In the genomic region with DNA sequence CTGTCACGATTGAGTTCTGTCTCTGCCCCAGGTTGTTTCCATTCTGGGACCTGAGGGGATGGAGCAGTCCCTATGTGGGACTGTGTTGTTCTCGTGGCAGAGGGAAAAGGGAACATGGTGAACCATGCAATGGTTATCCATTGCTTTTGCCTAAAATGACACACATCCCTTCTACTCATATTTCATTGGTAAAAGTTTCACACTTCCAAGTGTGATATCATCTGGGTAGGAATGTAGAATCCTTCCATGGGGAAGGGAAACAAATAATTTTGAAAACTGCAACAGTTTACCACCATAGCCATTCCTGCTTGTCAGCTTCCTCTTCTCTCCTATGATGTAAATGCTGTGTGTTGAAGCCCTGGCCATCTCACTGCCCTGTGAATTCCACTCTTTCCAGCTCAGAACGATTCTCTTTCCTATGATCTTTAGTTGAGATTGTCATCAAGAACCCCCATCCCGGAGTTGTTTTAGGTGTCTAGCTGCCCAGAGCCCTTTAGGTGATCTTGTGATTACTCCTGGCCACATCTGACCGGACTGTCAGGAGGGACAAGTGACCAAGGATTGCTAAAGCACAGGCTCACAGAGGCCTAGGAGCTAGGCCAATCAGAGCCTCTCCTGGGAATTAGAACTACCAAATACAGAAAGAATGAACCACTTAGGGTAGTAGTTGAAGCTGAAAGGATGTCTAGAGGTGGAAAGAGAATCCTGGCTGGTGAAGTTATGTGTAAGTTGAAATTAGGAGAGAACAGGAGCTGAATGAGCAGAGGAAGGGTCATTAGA, we compare ENCODE assay signal across 15 cellular contexts.
DNase-seq lines count a peak whose midpoint lies in the region; ATAC-seq and TF ChIP-seq lines count a peak whose summit lies in the region.
"Had no signal": no experiment of that assay in that cellular context is flagged by ENCODE, and none has a peak within 500 bp of the region (broad histone marks: within the 10 kb centered on the region; RNA-seq: fewer than 3 reads in every experiment).

No MANE protein-coding gene starts in this region.

- H3K9me3 Mint-ChIP-seq in activated naive CD8-positive, alpha-beta T cell (ENCODE audit: low read depth) = no peaks in the 10 kb centered on the region
- peaks cover 5% of the 10 kb centered on the region for H3K9me3 Mint-ChIP-seq in activated naive CD8-positive, alpha-beta T cell treated with anti-CD3 and anti-CD28 coated beads, Interleukin-2, amount 50 U/mL, for 24 hours
- no peaks in the 10 kb centered on the region for H3K9me3 Mint-ChIP-seq in activated B cell treated with CpG ODN at 0.5 μM for 24 hours
- H3K9me3 Mint-ChIP-seq: IgD-negative memory B cell had no signal

- peak overlapping the region; percentile 23 for H3K27ac Mint-ChIP-seq in activated naive CD8-positive, alpha-beta T cell
- no peak overlapping the region for H3K27ac Mint-ChIP-seq in activated naive CD8-positive, alpha-beta T cell treated with anti-CD3 and anti-CD28 coated beads, Interleukin-2, amount 50 U/mL, for 24 hours
- peak overlapping the region; percentile 6 for H3K27ac Mint-ChIP-seq in activated B cell treated with CpG ODN at 0.5 μM for 24 hours
- H3K27ac Mint-ChIP-seq: activated CD8-positive, alpha-beta T cell treated with anti-CD3 and anti-CD28 coated beads for 36 hours; nephron had no signal

- DNase-seq in activated naive CD8-positive, alpha-beta T cell treated with anti-CD3 and anti-CD28 coated beads, Interleukin-2, amount 50 U/mL, for 24 hours = no peak
- DNase-seq in activated B cell treated with CpG ODN at 0.5 μM for 24 hours = no peak
- DNase-seq in left cardiac atrium = no peak
- DNase-seq in thoracic aorta (ENCODE audit: low spot score) = no peak
- no peak for DNase-seq in left lung
- DNase-seq: activated CD8-positive, alpha-beta T cell treated with anti-CD3 and anti-CD28 coated beads for 36 hours; activated naive CD4-positive, alpha-beta T cell treated with Interleukin-2 at 50 U/mL for 16 hours; NCI-H1417 treated with DMSO at 0.1 percent for 48 hours; NCI-H510A treated with DMSO at 0.1 percent for 48 hours; small intestine had no signal

- H3K4me1 ChIP-seq in thoracic aorta (ENCODE audit: control insufficient read depth in 1 of 2, low read depth in 2 of 2) = peaks cover 3 to 6% of the 10 kb centered on the region in 2 donors
- H3K4me1 ChIP-seq in left lung = peaks cover 0 to 7% of the 10 kb centered on the region in 2 donors

- intact Hi-C loops in activated B cell treated with CpG ODN at 0.5 μM for 24 hours (cut with micrococcal nuclease) = no loop called here
- intact Hi-C loops in left cardiac atrium (cut with DNase I) = no loop called here
- intact Hi-C loops in left lung (cut with DNase I) = no loop called here

- no peaks in the 10 kb centered on the region for H3K36me3 ChIP-seq in thoracic aorta
- no peaks in the 10 kb centered on the region for H3K36me3 ChIP-seq in left lung

- peaks cover 26% of the 10 kb centered on the region for H3K36me3 Mint-ChIP-seq in activated naive CD8-positive, alpha-beta T cell
- peaks cover 31% of the 10 kb centered on the region for H3K36me3 Mint-ChIP-seq in activated naive CD8-positive, alpha-beta T cell treated with anti-CD3 and anti-CD28 coated beads, Interleukin-2, amount 50 U/mL, for 24 hours (ENCODE audit: low read depth)
- peaks cover 59% of the 10 kb centered on the region for H3K36me3 Mint-ChIP-seq in activated B cell treated with CpG ODN at 0.5 μM for 24 hours (ENCODE audit: low read depth)

- no peaks in the 10 kb centered on the region for H3K9me3 ChIP-seq in thoracic aorta
- H3K9me3 ChIP-seq in left lung = no peaks in the 10 kb centered on the region

- H3K4me3 ChIP-seq in thoracic aorta = no peak overlapping the region
- H3K4me3 ChIP-seq in left lung = no peak overlapping the region

- CTCF ChIA-PET in activated B cell treated with CpG ODN at 0.5 μM for 24 hours (lab: Charles Lee) = interaction anchor here (0.7 kb wide), 1 partner anchor 73 kb away, joined by 5 read pairs; no protein-coding TSS in a partner anchor

- ATAC-seq in activated naive CD8-positive, alpha-beta T cell treated with anti-CD3 and anti-CD28 coated beads, Interleukin-2, amount 50 U/mL, for 24 hours = no peak
- ATAC-seq in activated B cell treated with CpG ODN at 0.5 μM for 24 hours (ENCODE audit: low read depth) (no peak), left cardiac atrium (peak; percentile 23 to 51), thoracic aorta (ENCODE audit: insufficient number of reproducible peaks, low FRiP score, low read depth) (peak; percentile 9), left lung (no peak), HG03460 (IDR thresholded peaks at IDR 0.05; ENCODE audit: unreplicated experiment) (no peak), HG03139 (IDR thresholded peaks at IDR 0.05; ENCODE audit: unreplicated experiment) (no peak)
- ATAC-seq: activated CD8-positive, alpha-beta T cell treated with anti-CD3 and anti-CD28 coated beads for 36 hours had no signal

- POLR2A ChIA-PET in activated B cell treated with CpG ODN at 0.5 μM for 24 hours (lab: Charles Lee) = interaction anchor here (0.6 to 1.1 kb wide), 3 partner anchors 13 to 44 kb away, joined by 3 to 5 read pairs (median 3); no protein-coding TSS in a partner anchor

- no peak overlapping the region for H3K4me3 Mint-ChIP-seq in activated naive CD8-positive, alpha-beta T cell
- no peak overlapping the region for H3K4me3 Mint-ChIP-seq in activated naive CD8-positive, alpha-beta T cell treated with anti-CD3 and anti-CD28 coated beads, Interleukin-2, amount 50 U/mL, for 24 hours
- no peak overlapping the region for H3K4me3 Mint-ChIP-seq in activated B cell treated with CpG ODN at 0.5 μM for 24 hours
- H3K4me3 Mint-ChIP-seq: activated CD8-positive, alpha-beta T cell treated with anti-CD3 and anti-CD28 coated beads for 36 hours; nephron had no signal

- no peak for TF ChIP-seq CTCF in activated B cell treated with CpG ODN at 0.5 μM for 24 hours (IDR thresholded peaks at IDR 0.05)
- no peak for TF ChIP-seq CTCF in thoracic aorta (IDR thresholded peaks at IDR 0.05)
- no peak for TF ChIP-seq CTCF in left lung (IDR thresholded peaks at IDR 0.05)

- H3K27me3 ChIP-seq in thoracic aorta (replicated peaks; ENCODE audit: insufficient read depth) (no peaks in the 10 kb centered on the region), left lung (no peaks in the 10 kb centered on the region)

- H3K27ac ChIP-seq in thoracic aorta (peak overlapping the region; percentile 48 to 62), left lung (no peak overlapping the region)

- peaks cover 12% of the 10 kb centered on the region for H3K4me1 Mint-ChIP-seq in activated naive CD8-positive, alpha-beta T cell (ENCODE audit: low read depth)
- peaks cover 13% of the 10 kb centered on the region for H3K4me1 Mint-ChIP-seq in activated naive CD8-positive, alpha-beta T cell treated with anti-CD3 and anti-CD28 coated beads, Interleukin-2, amount 50 U/mL, for 24 hours
- H3K4me1 Mint-ChIP-seq in activated B cell treated with CpG ODN at 0.5 μM for 24 hours = no peaks in the 10 kb centered on the region
- H3K4me1 Mint-ChIP-seq: nephron had no signal

- H3K27me3 Mint-ChIP-seq in activated naive CD8-positive, alpha-beta T cell = no peaks in the 10 kb centered on the region
- H3K27me3 Mint-ChIP-seq in activated naive CD8-positive, alpha-beta T cell treated with anti-CD3 and anti-CD28 coated beads, Interleukin-2, amount 50 U/mL, for 24 hours = no peaks in the 10 kb centered on the region
- no peaks in the 10 kb centered on the region for H3K27me3 Mint-ChIP-seq in activated B cell treated with CpG ODN at 0.5 μM for 24 hours
- H3K27me3 Mint-ChIP-seq: activated CD8-positive, alpha-beta T cell treated with anti-CD3 and anti-CD28 coated beads for 36 hours; IgD-negative memory B cell had no signal

Comparison
In these comparisons a context has a peak if more than half of its experiments do, and no peak if none do; other contexts are left out.
1. ATAC-seq: peak in left cardiac atrium (2 of 2) and thoracic aorta (single experiment); none in activated naive CD8-positive, alpha-beta T cell treated with anti-CD3 and anti-CD28 coated beads, Interleukin-2, amount 50 U/mL, for 24 hours (single experiment), activated B cell treated with CpG ODN at 0.5 μM for 24 hours (single experiment), left lung (single experiment), HG03460 (single experiment) and HG03139 (single experiment).
2. H3K27ac ChIP-seq: peak in thoracic aorta (2 of 2); none in left lung (0 of 2).